In genomic region chr6:28368522-28368921, GRCh38 we compare ENCODE assay signal across 17 cellular contexts. TPM values are rescaled to one million over a fixed set of nuclear protein-coding genes. Genes with fewer than 3 reads are reported as not detected.
DNase-seq lines count a peak whose midpoint lies in the region; ATAC-seq and TF ChIP-seq lines count a peak whose summit lies in the region.
"Had no signal": no experiment of that assay in that cellular context is flagged by ENCODE, and none has a peak within 500 bp of the region (broad histone marks: within the 10 kb centered on the region; RNA-seq: fewer than 3 reads in every experiment).

No MANE protein-coding gene starts in this region.

- ATAC-seq in GM18511 (IDR thresholded peaks at IDR 0.05; ENCODE audit: unreplicated experiment), result peak; percentile 78
- ATAC-seq in GM21717 (IDR thresholded peaks at IDR 0.05; ENCODE audit: unreplicated experiment), result peak; percentile 68
- peak; percentile 57 for ATAC-seq in HG03565 (IDR thresholded peaks at IDR 0.05; ENCODE audit: unreplicated experiment)
- peak; percentile 36 to 53 for ATAC-seq in lower lobe of right lung
- no peak for ATAC-seq in HG02763 (IDR thresholded peaks at IDR 0.05; ENCODE audit: unreplicated experiment)
- no peak for ATAC-seq in GM21526 (IDR thresholded peaks at IDR 0.05; ENCODE audit: low FRiP score, unreplicated experiment)

- H3K27ac ChIP-seq in lower lobe of right lung (no peak overlapping the region), Peyer's patch (no peak overlapping the region)
- H3K27ac ChIP-seq: C4-2B, hepatocyte, left ventricle myocardium inferior, neutrophil, SK-N-MC had no signal

- H3K9me3 ChIP-seq in lower lobe of right lung (no peaks in the 10 kb centered on the region), Peyer's patch (no peaks in the 10 kb centered on the region)
- H3K9me3 ChIP-seq: left ventricle myocardium inferior, neutrophil had no signal

- H3K4me1 Mint-ChIP-seq in activated T-helper 1 cell treated with anti-CD3 and anti-CD28 coated beads, Interleukin-12 subunit alpha, Interleukin-12 subunit beta, Interleukin-2, Interleukin-4 antibody, amounts not matched to agents 30 ng/mL and 10 ng/mL and 1 ng/mL, durations not matched to agents 14 hours and 24 hours and 36 hours (ENCODE audit: low read depth), result no peaks in the 10 kb centered on the region

- H3K27me3 ChIP-seq in lower lobe of right lung (ENCODE audit: low read depth) (no peaks in the 10 kb centered on the region), Peyer's patch (no peaks in the 10 kb centered on the region)
- H3K27me3 ChIP-seq: hepatocyte, neutrophil had no signal

- H3K27ac Mint-ChIP-seq in activated T-helper 1 cell treated with anti-CD3 and anti-CD28 coated beads, Interleukin-12 subunit alpha, Interleukin-12 subunit beta, Interleukin-2, Interleukin-4 antibody, amounts not matched to agents 30 ng/mL and 10 ng/mL and 1 ng/mL, durations not matched to agents 14 hours and 24 hours and 36 hours, result no peak overlapping the region
- H3K27ac Mint-ChIP-seq: activated T-cell treated with anti-CD3 and anti-CD28 coated beads, Interleukin-2, amount 50 U/mL, for 24 hours had no signal

- peaks cover 19% of the 10 kb centered on the region for H3K36me3 Mint-ChIP-seq in activated T-helper 1 cell treated with anti-CD3 and anti-CD28 coated beads, Interleukin-12 subunit alpha, Interleukin-12 subunit beta, Interleukin-2, Interleukin-4 antibody, amounts not matched to agents 30 ng/mL and 10 ng/mL and 1 ng/mL, durations not matched to agents 14 hours and 24 hours and 36 hours (ENCODE audit: low read depth)

- TF ChIP-seq CTCF in lower lobe of right lung (IDR thresholded peaks at IDR 0.05), result no peak
- no peak for TF ChIP-seq CTCF in Peyer's patch (IDR thresholded peaks at IDR 0.05)

- no peak overlapping the region for H3K4me3 ChIP-seq in lower lobe of right lung
- no peak overlapping the region for H3K4me3 ChIP-seq in Peyer's patch
- H3K4me3 ChIP-seq: hepatocyte, left ventricle myocardium inferior, SK-N-MC had no signal

- no peaks in the 10 kb centered on the region for H3K9me3 Mint-ChIP-seq in activated T-helper 1 cell treated with anti-CD3 and anti-CD28 coated beads, Interleukin-12 subunit alpha, Interleukin-12 subunit beta, Interleukin-2, Interleukin-4 antibody, amounts not matched to agents 30 ng/mL and 10 ng/mL and 1 ng/mL, durations not matched to agents 14 hours and 24 hours and 36 hours
- H3K9me3 Mint-ChIP-seq: activated T-cell treated with anti-CD3 and anti-CD28 coated beads, Interleukin-2, amount 50 U/mL, for 24 hours had no signal

- H3K36me3 ChIP-seq in lower lobe of right lung (peaks cover 40% of the 10 kb centered on the region), Peyer's patch (peaks cover 0 to 33% (median 0%) of the 10 kb centered on the region in 3 donors)

- intact Hi-C loops in lower lobe of right lung (cut with DNase I), result no loop called here
- intact Hi-C loops in activated T-helper 1 cell treated with anti-CD3 and anti-CD28 coated beads, Interleukin-12 subunit alpha, Interleukin-12 subunit beta, Interleukin-2, Interleukin-4 antibody, amounts not matched to agents 30 ng/mL and 10 ng/mL and 1 ng/mL, durations not matched to agents 14 hours and 24 hours and 36 hours (cut with micrococcal nuclease), result no loop called here

- H3K4me3 Mint-ChIP-seq in activated T-helper 1 cell treated with anti-CD3 and anti-CD28 coated beads, Interleukin-12 subunit alpha, Interleukin-12 subunit beta, Interleukin-2, Interleukin-4 antibody, amounts not matched to agents 30 ng/mL and 10 ng/mL and 1 ng/mL, durations not matched to agents 14 hours and 24 hours and 36 hours, result no peak overlapping the region
- H3K4me3 Mint-ChIP-seq: activated T-cell treated with anti-CD3 and anti-CD28 coated beads, Interleukin-2, amount 50 U/mL, for 24 hours had no signal

- TF ChIP-seq POLR2A in Peyer's patch (IDR thresholded peaks at IDR 0.05), result no peak

- DNase-seq in lower lobe of right lung (no peak), Peyer's patch (no peak)
- DNase-seq in activated T-helper 1 cell treated with anti-CD3 and anti-CD28 coated beads, Interleukin-12 subunit alpha, Interleukin-12 subunit beta, Interleukin-2, Interleukin-4 antibody, amounts not matched to agents 30 ng/mL and 10 ng/mL and 1 ng/mL, durations not matched to agents 14 hours and 24 hours and 36 hours (ENCODE audit: low spot score), result no peak
- DNase-seq: activated T-cell treated with anti-CD3 and anti-CD28 coated beads, Interleukin-2, amount 50 U/mL, for 24 hours; H7; left ventricle myocardium inferior; NCI-H1930; NCI-H82 had no signal

- H3K27me3 Mint-ChIP-seq in activated T-helper 1 cell treated with anti-CD3 and anti-CD28 coated beads, Interleukin-12 subunit alpha, Interleukin-12 subunit beta, Interleukin-2, Interleukin-4 antibody, amounts not matched to agents 30 ng/mL and 10 ng/mL and 1 ng/mL, durations not matched to agents 14 hours and 24 hours and 36 hours (ENCODE audit: insufficient read depth), result no peaks in the 10 kb centered on the region
- H3K27me3 Mint-ChIP-seq: activated T-cell treated with anti-CD3 and anti-CD28 coated beads, Interleukin-2, amount 50 U/mL, for 24 hours had no signal

- H3K4me1 ChIP-seq in lower lobe of right lung, result no peaks in the 10 kb centered on the region
- no peaks in the 10 kb centered on the region for H3K4me1 ChIP-seq in Peyer's patch
- H3K4me1 ChIP-seq: left ventricle myocardium inferior had no signal

RNA-seq across cellular contexts. Expression of gene ZKSCAN3, which starts 18.8 kb away (rescaled TPM):
- total RNA-seq in lower lobe of right lung (8.8 TPM), Peyer's patch (1 to 10 TPM; 2.5 to 7.0 (median 4.6) TPM)
- 2.9 and 3.3 TPM in 2 replicates for total RNA-seq in activated T-helper 1 cell treated with anti-CD3 and anti-CD28 coated beads, Interleukin-12 subunit alpha, Interleukin-12 subunit beta, Interleukin-2, Interleukin-4 antibody, amounts not matched to agents 30 ng/mL and 10 ng/mL and 1 ng/mL, durations not matched to agents 14 hours and 24 hours and 36 hours

RNA-seq across cellular contexts. Expression of gene ZSCAN12, which starts 31.0 kb away (rescaled TPM):
- total RNA-seq in lower lobe of right lung, result 5.5 TPM
- 5.6 and 5.7 TPM in 2 replicates for total RNA-seq in activated T-helper 1 cell treated with anti-CD3 and anti-CD28 coated beads, Interleukin-12 subunit alpha, Interleukin-12 subunit beta, Interleukin-2, Interleukin-4 antibody, amounts not matched to agents 30 ng/mL and 10 ng/mL and 1 ng/mL, durations not matched to agents 14 hours and 24 hours and 36 hours
- total RNA-seq in Peyer's patch, result 10 to 100 TPM in 1 of 4 donors, 1 to 10 TPM in 3; 4.0 to 19.8 (median 7.5) TPM

RNA-seq across cellular contexts. Expression of gene ZSCAN31, which starts 32.6 kb away (rescaled TPM):
- total RNA-seq in lower lobe of right lung, result 15.7 TPM
- total RNA-seq in activated T-helper 1 cell treated with anti-CD3 and anti-CD28 coated beads, Interleukin-12 subunit alpha, Interleukin-12 subunit beta, Interleukin-2, Interleukin-4 antibody, amounts not matched to agents 30 ng/mL and 10 ng/mL and 1 ng/mL, durations not matched to agents 14 hours and 24 hours and 36 hours, result 1.0 and 1.2 TPM in 2 replicates
- total RNA-seq in Peyer's patch, result 1 to 10 TPM; 5.6 to 9.2 (median 8.2) TPM

Comparison
In these comparisons a context has a peak if more than half of its experiments do, and no peak if none do; other contexts are left out.
1. ATAC-seq: peak in GM18511 (single experiment), GM21717 (single experiment), HG03565 (single experiment) and lower lobe of right lung (2 of 2); none in HG02763 (single experiment) and GM21526 (single experiment).